25 cellular contexts compared by ENCODE assay signal in genomic region chr11:31248768-31249167, GRCh38.
"Had no signal": no experiment of that assay in that cellular context is flagged by ENCODE, and none has a peak within 500 bp of the region (broad histone marks: within the 10 kb centered on the region; RNA-seq: fewer than 3 reads in every experiment).

No MANE protein-coding gene starts in this region.

- H3K4me3 ChIP-seq: colonic mucosa, coronary artery, dorsolateral prefrontal cortex, esophagus muscularis mucosa, esophagus squamous epithelium, gastrocnemius medialis, gastroesophageal sphincter, heart left ventricle, heart right ventricle had no signal

- ATAC-seq: effector memory CD8-positive, alpha-beta T cell; esophagus mucosa; foreskin keratinocyte; gastrocnemius medialis; gastroesophageal sphincter; heart left ventricle; heart right ventricle had no signal

- DNase-seq: colonic mucosa; cortex of kidney; dermis blood vessel endothelial cell; dorsolateral prefrontal cortex; effector CD4-positive, alpha-beta T cell; effector CD8-positive, alpha-beta T cell; effector memory CD4-positive, alpha-beta T cell; effector memory CD8-positive, alpha-beta T cell; endodermal cell; erythroblast; esophagus squamous epithelium; foreskin fibroblast; foreskin keratinocyte; foreskin melanocyte; gastrocnemius medialis; glutamatergic neuron; head of caudate nucleus; heart left ventricle; heart right ventricle had no signal

- H3K27me3 ChIP-seq: colonic mucosa, dorsolateral prefrontal cortex, esophagus muscularis mucosa, gastrocnemius medialis, gastroesophageal sphincter, heart left ventricle, heart right ventricle had no signal

- H3K4me3 Mint-ChIP-seq: dendritic cell treated with granulocyte-macrophage colony-stimulating factor and Interleukin-4, amounts not matched to agents 40 ng/mL and 50 ng/mL, for 4 days; effector memory CD8-positive, alpha-beta T cell; endodermal cell had no signal

- H3K27ac ChIP-seq: colonic mucosa, coronary artery, dorsolateral prefrontal cortex, epithelial cell of prostate, esophagus muscularis mucosa, esophagus squamous epithelium, foreskin keratinocyte, gastrocnemius medialis, gastroesophageal sphincter, heart left ventricle, heart right ventricle had no signal

- H3K4me1 ChIP-seq: colonic mucosa, esophagus muscularis mucosa, esophagus squamous epithelium, foreskin keratinocyte, gastroesophageal sphincter had no signal

- H3K9me3 ChIP-seq: colonic mucosa, esophagus muscularis mucosa, esophagus squamous epithelium, gastrocnemius medialis, gastroesophageal sphincter, heart left ventricle, heart right ventricle had no signal

- H3K9me3 Mint-ChIP-seq: dendritic cell treated with granulocyte-macrophage colony-stimulating factor and Interleukin-4, amounts not matched to agents 40 ng/mL and 50 ng/mL, for 4 days; effector memory CD8-positive, alpha-beta T cell; endodermal cell had no signal

- H3K36me3 ChIP-seq: colonic mucosa, esophagus muscularis mucosa, esophagus squamous epithelium, gastrocnemius medialis, gastroesophageal sphincter, heart left ventricle, heart right ventricle had no signal

- H3K27ac Mint-ChIP-seq: dendritic cell treated with granulocyte-macrophage colony-stimulating factor and Interleukin-4, amounts not matched to agents 40 ng/mL and 50 ng/mL, for 4 days; effector memory CD8-positive, alpha-beta T cell; endodermal cell had no signal
